In genomic region chr4:25180524-25181131, GRCh38 we compare ENCODE assay signal across 8 cellular contexts. TPM values are rescaled to one million over a fixed set of nuclear protein-coding genes. Genes with fewer than 3 reads are reported as not detected.
A peak's percentile ranks its signal among the peaks of the same experiment; 100 is the strongest.
DNase-seq lines count a peak whose midpoint lies in the region; ATAC-seq and TF ChIP-seq lines count a peak whose summit lies in the region.

No MANE protein-coding gene starts in this region.

- DNase-seq in CD4-positive, CD25-positive, alpha-beta regulatory T cell = peak; percentile 10 to 70 (median 42)
- DNase-seq in NCI-H526 (lab: John Stamatoyannopoulos, UW) (peak; percentile 7 to 63), kidney epithelial cell (ENCODE audit: low read depth) (no peak), type B pancreatic cell (ENCODE audit: extremely low spot score, unreplicated experiment) (no peak), hippocampal formation (lab: John Stamatoyannopoulos, UW) (no peak)
- peak; percentile 34 for DNase-seq in activated naive CD8-positive, alpha-beta T cell treated with anti-CD3 and anti-CD28 coated beads, Interleukin-2, amount 50 U/mL, for 24 hours

- H3K27ac Mint-ChIP-seq in CD4-positive, CD25-positive, alpha-beta regulatory T cell = no peak overlapping the region
- H3K27ac Mint-ChIP-seq in activated naive CD8-positive, alpha-beta T cell treated with anti-CD3 and anti-CD28 coated beads, Interleukin-2, amount 50 U/mL, for 24 hours = no peak overlapping the region
- no peak overlapping the region for H3K27ac Mint-ChIP-seq in type B pancreatic cell

- H3K4me1 Mint-ChIP-seq in CD4-positive, CD25-positive, alpha-beta regulatory T cell = peaks cover 12 to 41% (median 32%) of the 10 kb centered on the region in 4 donors
- peaks cover 24% of the 10 kb centered on the region for H3K4me1 Mint-ChIP-seq in activated naive CD8-positive, alpha-beta T cell treated with anti-CD3 and anti-CD28 coated beads, Interleukin-2, amount 50 U/mL, for 24 hours
- no peaks in the 10 kb centered on the region for H3K4me1 Mint-ChIP-seq in type B pancreatic cell (ENCODE audit: unreplicated experiment)

- no peaks in the 10 kb centered on the region for H3K9me3 ChIP-seq in CD4-positive, CD25-positive, alpha-beta regulatory T cell (ENCODE audit: control insufficient read depth in 2 of 2, low read length in 2 of 2)

- no peak overlapping the region for H3K27ac ChIP-seq in CD4-positive, CD25-positive, alpha-beta regulatory T cell (ENCODE audit: insufficient read depth, low read length, poor library complexity, severe bottlenecking)

- H3K4me3 ChIP-seq in CD4-positive, CD25-positive, alpha-beta regulatory T cell (ENCODE audit: low read depth, low read length) = no peak overlapping the region
- H3K4me3 ChIP-seq in kidney epithelial cell (ENCODE audit: low read depth, low read length) = no peak overlapping the region

- H3K27me3 ChIP-seq in CD4-positive, CD25-positive, alpha-beta regulatory T cell (ENCODE audit: control insufficient read depth, insufficient read depth, low read length) = no peaks in the 10 kb centered on the region
- no peaks in the 10 kb centered on the region for H3K27me3 ChIP-seq in kidney epithelial cell (ENCODE audit: control insufficient read depth, insufficient read depth, low read length)

- H3K36me3 ChIP-seq in CD4-positive, CD25-positive, alpha-beta regulatory T cell (ENCODE audit: control insufficient read depth, insufficient read depth, low read length) = no peaks in the 10 kb centered on the region
- H3K36me3 ChIP-seq in kidney epithelial cell (ENCODE audit: control insufficient read depth, insufficient read depth, low read length) = no peaks in the 10 kb centered on the region

- peak; percentile 52 to 73 for ATAC-seq in CD4-positive, CD25-positive, alpha-beta regulatory T cell (ENCODE audit: low read depth in 2 of 2)
- peak; percentile 79 for ATAC-seq in GM18858 (IDR thresholded peaks at IDR 0.05; ENCODE audit: unreplicated experiment)
- ATAC-seq in HG02981 (IDR thresholded peaks at IDR 0.05; ENCODE audit: unreplicated experiment) = peak; percentile 92
- ATAC-seq in activated naive CD8-positive, alpha-beta T cell treated with anti-CD3 and anti-CD28 coated beads, Interleukin-2, amount 50 U/mL, for 24 hours = no peak

- H3K4me3 Mint-ChIP-seq in CD4-positive, CD25-positive, alpha-beta regulatory T cell = no peak overlapping the region
- no peak overlapping the region for H3K4me3 Mint-ChIP-seq in activated naive CD8-positive, alpha-beta T cell treated with anti-CD3 and anti-CD28 coated beads, Interleukin-2, amount 50 U/mL, for 24 hours
- no peak overlapping the region for H3K4me3 Mint-ChIP-seq in type B pancreatic cell

- TF ChIP-seq CTCF in kidney epithelial cell (IDR thresholded peaks at IDR 0.05; ENCODE audit: insufficient read depth, low read length, poor library complexity, severe bottlenecking) (peak; percentile 58), type B pancreatic cell (conservative IDR thresholded peaks at IDR 0.05) (peak; percentile 78)

- H3K4me1 ChIP-seq in CD4-positive, CD25-positive, alpha-beta regulatory T cell (ENCODE audit: control insufficient read depth, insufficient read depth, low read length, poor library complexity, severe bottlenecking) = no peaks in the 10 kb centered on the region

- peaks cover 13% of the 10 kb centered on the region for H3K36me3 Mint-ChIP-seq in CD4-positive, CD25-positive, alpha-beta regulatory T cell
- no peaks in the 10 kb centered on the region for H3K36me3 Mint-ChIP-seq in activated naive CD8-positive, alpha-beta T cell treated with anti-CD3 and anti-CD28 coated beads, Interleukin-2, amount 50 U/mL, for 24 hours (ENCODE audit: low read depth)
- no peaks in the 10 kb centered on the region for H3K36me3 Mint-ChIP-seq in type B pancreatic cell

- no peaks in the 10 kb centered on the region for H3K27me3 Mint-ChIP-seq in CD4-positive, CD25-positive, alpha-beta regulatory T cell
- H3K27me3 Mint-ChIP-seq in activated naive CD8-positive, alpha-beta T cell treated with anti-CD3 and anti-CD28 coated beads, Interleukin-2, amount 50 U/mL, for 24 hours = no peaks in the 10 kb centered on the region
- no peaks in the 10 kb centered on the region for H3K27me3 Mint-ChIP-seq in type B pancreatic cell

- peaks cover 0 to 2% (median 0%) of the 10 kb centered on the region in 7 donors for H3K9me3 Mint-ChIP-seq in CD4-positive, CD25-positive, alpha-beta regulatory T cell
- H3K9me3 Mint-ChIP-seq in activated naive CD8-positive, alpha-beta T cell treated with anti-CD3 and anti-CD28 coated beads, Interleukin-2, amount 50 U/mL, for 24 hours = no peaks in the 10 kb centered on the region
- no peaks in the 10 kb centered on the region for H3K9me3 Mint-ChIP-seq in type B pancreatic cell

RNA-seq across cellular contexts. Expression of gene SEPSECS, which starts 20.4 kb away (rescaled TPM):
- 16.7 TPM for total RNA-seq in CD4-positive, CD25-positive, alpha-beta regulatory T cell
- 1 to 10 TPM; 1.8 to 3.9 (median 3.2) TPM for polyA plus RNA-seq in CD4-positive, CD25-positive, alpha-beta regulatory T cell
- total RNA-seq in kidney epithelial cell (4.7 and 7.5 TPM in 2 replicates), type B pancreatic cell (ENCODE audit: low replicate concordance) (8.0 and 8.7 TPM in 2 replicates)

RNA-seq across cellular contexts. Expression of gene PI4K2B, which starts 53.2 kb away (rescaled TPM):
- 16.5 TPM for total RNA-seq in CD4-positive, CD25-positive, alpha-beta regulatory T cell
- polyA plus RNA-seq in CD4-positive, CD25-positive, alpha-beta regulatory T cell = 10 to 100 TPM; 12.1 to 19.0 (median 12.9) TPM
- total RNA-seq in kidney epithelial cell (9.4 and 10.9 TPM in 2 replicates), type B pancreatic cell (ENCODE audit: low replicate concordance) (14.1 and 19.2 TPM in 2 replicates)

Comparison
In these comparisons a context has a peak if more than half of its experiments do, and no peak if none do; other contexts are left out.
1. DNase-seq: peak in CD4-positive, CD25-positive, alpha-beta regulatory T cell (3 of 3), NCI-H526 (2 of 2) and activated naive CD8-positive, alpha-beta T cell treated with anti-CD3 and anti-CD28 coated beads, Interleukin-2, amount 50 U/mL, for 24 hours (single experiment); none in kidney epithelial cell (single experiment), type B pancreatic cell (single experiment) and hippocampal formation (0 of 2).